Comparison of ENCODE assay signal across 29 cellular contexts in the genomic region with DNA sequence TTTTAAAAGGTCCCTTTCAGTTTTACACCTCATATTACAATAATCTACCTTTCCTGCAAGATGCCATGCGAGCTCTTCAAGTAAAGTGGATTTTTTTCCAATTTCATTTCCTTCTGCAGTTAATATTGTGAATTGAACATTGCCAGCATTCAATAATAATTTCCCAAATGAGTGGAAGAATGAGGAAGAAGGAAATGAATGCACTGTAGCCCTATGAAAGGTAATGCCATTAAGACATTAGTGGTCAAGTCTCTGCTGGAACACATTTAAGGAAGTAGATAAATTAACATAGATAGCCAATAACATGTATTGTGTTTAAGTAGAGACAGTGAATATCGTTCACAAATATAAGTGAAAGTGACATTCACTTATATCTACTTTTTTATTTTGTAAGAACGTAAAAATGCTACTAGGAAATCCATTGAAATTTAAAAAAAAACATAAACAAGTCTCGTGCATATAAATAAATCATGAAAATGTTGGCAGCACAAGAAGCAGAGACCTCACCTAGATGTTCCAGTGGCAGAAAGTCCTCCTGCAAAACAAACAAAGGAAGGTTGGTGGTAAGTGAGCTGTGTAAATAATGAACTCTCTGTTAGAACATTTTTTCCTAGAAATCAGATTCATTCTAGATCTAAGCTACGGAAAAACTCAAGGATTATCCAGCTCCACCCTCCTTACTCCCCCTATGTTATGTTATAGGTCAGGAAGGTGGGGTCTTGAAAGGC. TPM values are rescaled to one million over a fixed set of nuclear protein-coding genes. Genes with fewer than 3 reads are reported as not detected.
"Had no signal": no experiment of that assay in that cellular context is flagged by ENCODE, and none has a peak within 500 bp of the region (broad histone marks: within the 10 kb centered on the region; RNA-seq: fewer than 3 reads in every experiment).

No MANE protein-coding gene starts in this region.

- H3K4me3 Mint-ChIP-seq: activated CD4-positive, alpha-beta T cell treated with anti-CD3 and anti-CD28 coated beads for 36 hours; activated T-cell treated with anti-CD3 and anti-CD28 coated beads, Interleukin-2, amount 50 U/mL, for 72 hours; central memory CD8-positive, alpha-beta T cell; dendritic cell treated with granulocyte-macrophage colony-stimulating factor and Interleukin-4, amounts not matched to agents 40 ng/mL and 50 ng/mL, for 4 days; endodermal cell; natural killer cell; neural progenitor cell had no signal

- H3K9me3 Mint-ChIP-seq: activated T-cell treated with anti-CD3 and anti-CD28 coated beads, Interleukin-2, amount 50 U/mL, for 72 hours; central memory CD8-positive, alpha-beta T cell; dendritic cell treated with granulocyte-macrophage colony-stimulating factor and Interleukin-4, amounts not matched to agents 40 ng/mL and 50 ng/mL, for 4 days; endodermal cell; natural killer cell; neural progenitor cell had no signal

- H3K36me3 Mint-ChIP-seq: activated naive CD4-positive, alpha-beta T cell treated with anti-CD3 and anti-CD28 coated beads, Interleukin-2, amount 50 U/mL, for 72 hours; neural progenitor cell had no signal

- H3K9me3 ChIP-seq: esophagus muscularis mucosa, lower lobe of right lung, testis, transverse colon had no signal

- H3K27me3 Mint-ChIP-seq: central memory CD8-positive, alpha-beta T cell had no signal

- H3K4me1 Mint-ChIP-seq: activated CD4-positive, alpha-beta T cell treated with anti-CD3 and anti-CD28 coated beads for 36 hours; endodermal cell; neural progenitor cell had no signal

- H3K27me3 ChIP-seq: foreskin keratinocyte, neural progenitor cell, testis, transverse colon had no signal

- ATAC-seq: activated CD4-positive, alpha-beta T cell treated with anti-CD3 and anti-CD28 coated beads for 36 hours; activated naive CD4-positive, alpha-beta T cell treated with anti-CD3 and anti-CD28 coated beads, Interleukin-2, amount 50 U/mL, for 72 hours; activated T-cell treated with anti-CD3 and anti-CD28 coated beads, Interleukin-2, amount 50 U/mL, for 72 hours; foreskin keratinocyte; heart right ventricle; left lobe of liver; lower lobe of right lung; natural killer cell; right cardiac atrium; stimulated activated naive CD8-positive, alpha-beta T cell treated with anti-CD3 and anti-CD28 coated beads, Interleukin-15, Interleukin-2, amounts not matched to agents 100 U/mL and 50 U/mL, for 24 hours had no signal

- H3K27ac ChIP-seq: esophagus muscularis mucosa, foreskin keratinocyte, heart right ventricle, lower lobe of right lung, neural progenitor cell, testis, transverse colon had no signal

- H3K36me3 ChIP-seq: esophagus muscularis mucosa, heart right ventricle, lower lobe of right lung, neural progenitor cell, transverse colon had no signal

- H3K4me3 ChIP-seq: esophagus muscularis mucosa, heart right ventricle, lower lobe of right lung, neural progenitor cell, testis, transverse colon had no signal

- DNase-seq: activated CD4-positive, alpha-beta T cell treated with anti-CD3 and anti-CD28 coated beads for 36 hours; activated CD4-positive, alpha-beta T cell treated with anti-CD3 and anti-CD28 coated beads, Interleukin-2, amount 50 U/mL, for 4 hours; activated CD4-positive, CD25-positive, alpha-beta regulatory T cell; activated naive CD4-positive, alpha-beta T cell; activated T-cell treated with anti-CD3 and anti-CD28 coated beads for 4 hours; activated T-cell treated with anti-CD3 and anti-CD28 coated beads, Interleukin-2, amount 50 U/mL, for 72 hours; endodermal cell; foreskin keratinocyte; heart right ventricle; lower lobe of right lung; mesenchymal stem cell; natural killer cell; occipital lobe; right cardiac atrium; stimulated activated CD4-positive, alpha-beta T cell treated with anti-CD3 and anti-CD28 coated beads, Interleukin-2, amount 100 ng/mL, for 48 hours; stimulated activated naive CD8-positive, alpha-beta T cell treated with anti-CD3 and anti-CD28 coated beads, Interleukin-15, Interleukin-2, amounts not matched to agents 100 U/mL and 50 U/mL, for 24 hours; T-helper 2 cell; testis; transverse colon had no signal

- H3K4me1 ChIP-seq: esophagus muscularis mucosa, foreskin keratinocyte, heart right ventricle, neural progenitor cell, testis, transverse colon had no signal

- H3K27ac Mint-ChIP-seq: activated CD4-positive, alpha-beta T cell treated with anti-CD3 and anti-CD28 coated beads for 36 hours; activated naive CD4-positive, alpha-beta T cell treated with anti-CD3 and anti-CD28 coated beads, Interleukin-2, amount 50 U/mL, for 72 hours; activated T-cell treated with anti-CD3 and anti-CD28 coated beads, Interleukin-2, amount 50 U/mL, for 72 hours; dendritic cell treated with granulocyte-macrophage colony-stimulating factor and Interleukin-4, amounts not matched to agents 40 ng/mL and 50 ng/mL, for 4 days; endodermal cell; neural progenitor cell had no signal

RNA-seq across cellular contexts. Expression of a gene that starts 17.7 kb away (rescaled TPM):
- total RNA-seq: bronchial epithelial cell, endodermal cell, foreskin keratinocyte, glomerular endothelial cell, kidney epithelial cell, left lobe of liver, occipital lobe, pulmonary artery endothelial cell had no signal
- polyA plus RNA-seq: foreskin keratinocyte, right cardiac atrium had no signal
